In genomic region chr3:195537995-195538394, GRCh38 we compare ENCODE assay signal across 10 cellular contexts. TPM values are rescaled to one million over a fixed set of nuclear protein-coding genes. Genes with fewer than 3 reads are reported as not detected.
DNase-seq lines count a peak whose midpoint lies in the region; ATAC-seq, FAIRE-seq and TF ChIP-seq lines count a peak whose summit lies in the region.
"Had no signal": no experiment of that assay in that cellular context is flagged by ENCODE, and none has a peak within 500 bp of the region (broad histone marks: within the 10 kb centered on the region; RNA-seq: fewer than 3 reads in every experiment).

No MANE protein-coding gene starts in this region.

- H3K9me3 Mint-ChIP-seq in activated naive CD8-positive, alpha-beta T cell treated with anti-CD3 and anti-CD28 coated beads for 36 hours: peaks cover 7% of the 10 kb centered on the region

- ATAC-seq in GM19468 (IDR thresholded peaks at IDR 0.05; ENCODE audit: extremely low read depth, unreplicated experiment) (peak; percentile 65), HG03457 (IDR thresholded peaks at IDR 0.05; ENCODE audit: unreplicated experiment) (peak; percentile 55)

- H3K27me3 ChIP-seq in GM06990 (replicated peaks; ENCODE audit: control insufficient read depth, insufficient read depth, low read length): no peaks in the 10 kb centered on the region

- TF ChIP-seq CTCF in GM06990 (IDR thresholded peaks at IDR 0.05; ENCODE audit: insufficient read depth, low read length, poor library complexity, severe bottlenecking): no peak

- peak overlapping the region; percentile 67 for H3K4me3 Mint-ChIP-seq in activated naive CD8-positive, alpha-beta T cell treated with anti-CD3 and anti-CD28 coated beads for 36 hours

- no peak for TF ChIP-seq POLR2A in H54 (IDR thresholded peaks at IDR 0.05; ENCODE audit: low read depth, low read length)

- H3K36me3 ChIP-seq in GM06990 (ENCODE audit: control insufficient read depth, insufficient read depth, low read length): no peaks in the 10 kb centered on the region

- DNase-seq in GM06990 (ENCODE audit: extremely low read depth, insufficient read length): peak; percentile 54
- DNase-seq in activated naive CD8-positive, alpha-beta T cell treated with anti-CD3 and anti-CD28 coated beads for 36 hours: peak; percentile 61
- no peak for DNase-seq in anterior cingulate cortex (lab: John Stamatoyannopoulos, UW)
- DNase-seq in amniotic stem cell (lab: John Stamatoyannopoulos, UW): no peak
- DNase-seq in H54 (ENCODE audit: insufficient read length, low spot score): no peak
- no peak for DNase-seq in GF-D8 (lab: John Stamatoyannopoulos, UW)
- DNase-seq: IMR-90, midbrain had no signal

- H3K36me3 Mint-ChIP-seq in activated naive CD8-positive, alpha-beta T cell treated with anti-CD3 and anti-CD28 coated beads for 36 hours: peaks cover 52% of the 10 kb centered on the region

- H3K27ac Mint-ChIP-seq in activated naive CD8-positive, alpha-beta T cell treated with anti-CD3 and anti-CD28 coated beads for 36 hours: peak overlapping the region; percentile 84

- FAIRE-seq in H54 (lab: Jason Lieb, UNC): no peak

- H3K4me3 ChIP-seq in GM06990 (replicated peaks; ENCODE audit: low read depth, low read length): peak overlapping the region; percentile 32; the same call in 1 of the 2 replicates

- H3K27me3 Mint-ChIP-seq in activated naive CD8-positive, alpha-beta T cell treated with anti-CD3 and anti-CD28 coated beads for 36 hours: no peaks in the 10 kb centered on the region

- peaks cover 67% of the 10 kb centered on the region for H3K4me1 Mint-ChIP-seq in activated naive CD8-positive, alpha-beta T cell treated with anti-CD3 and anti-CD28 coated beads for 36 hours

RNA-seq across cellular contexts. Expression of gene PPP1R2, which starts 5.1 kb away (rescaled TPM):
- 10 to 100 TPM; 89.5 to 91.8 TPM for total RNA-seq in activated naive CD8-positive, alpha-beta T cell treated with anti-CD3 and anti-CD28 coated beads for 36 hours

RNA-seq across cellular contexts. Expression of gene APOD, which starts 45.7 kb away (rescaled TPM):
- total RNA-seq in activated naive CD8-positive, alpha-beta T cell treated with anti-CD3 and anti-CD28 coated beads for 36 hours: not detected
- total RNA-seq: IMR-90 had no signal

Comparison
In these comparisons a context has a peak if more than half of its experiments do, and no peak if none do; other contexts are left out.
1. DNase-seq: peak in GM06990 (single experiment) and activated naive CD8-positive, alpha-beta T cell treated with anti-CD3 and anti-CD28 coated beads for 36 hours (single experiment); none in anterior cingulate cortex (0 of 58), amniotic stem cell (single experiment), H54 (single experiment) and GF-D8 (single experiment).